Comparison of ENCODE assay signal across 1 cellular context in the genomic region with DNA sequence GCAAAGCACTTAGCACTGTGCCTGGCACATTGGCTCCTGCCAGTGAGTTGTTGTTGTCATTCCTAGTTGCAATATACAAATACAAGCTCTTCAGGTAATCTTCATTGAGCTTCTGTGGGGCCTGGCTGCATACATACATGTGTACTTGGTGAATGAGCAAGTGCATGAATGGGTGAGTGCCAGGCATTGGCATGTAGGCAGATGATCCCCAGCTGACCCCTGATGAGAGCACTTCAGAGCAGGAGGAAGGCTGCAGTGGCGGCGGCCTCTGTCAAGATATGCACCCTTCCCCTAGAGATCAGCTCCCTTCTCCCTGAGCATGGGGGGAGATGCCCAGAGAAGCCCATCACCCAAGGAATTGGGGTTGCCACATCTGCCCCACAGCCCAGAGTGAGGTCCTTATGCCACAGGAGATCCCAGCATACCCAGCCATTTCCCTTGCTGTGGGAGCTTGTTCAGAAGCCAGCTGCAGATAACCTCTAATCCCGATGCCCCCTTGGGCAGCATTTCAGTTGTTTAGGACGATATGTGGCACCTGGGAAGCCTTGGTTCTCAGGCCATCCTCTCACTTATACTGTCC.
TF ChIP-seq lines count a peak whose summit lies in the region.

No MANE protein-coding gene starts in this region.

TF ChIP-seq in H1, 55 proteins besides CTCF, POLR2A, EP300 and RAD21:
- TF ChIP-seq, protein P1, sequence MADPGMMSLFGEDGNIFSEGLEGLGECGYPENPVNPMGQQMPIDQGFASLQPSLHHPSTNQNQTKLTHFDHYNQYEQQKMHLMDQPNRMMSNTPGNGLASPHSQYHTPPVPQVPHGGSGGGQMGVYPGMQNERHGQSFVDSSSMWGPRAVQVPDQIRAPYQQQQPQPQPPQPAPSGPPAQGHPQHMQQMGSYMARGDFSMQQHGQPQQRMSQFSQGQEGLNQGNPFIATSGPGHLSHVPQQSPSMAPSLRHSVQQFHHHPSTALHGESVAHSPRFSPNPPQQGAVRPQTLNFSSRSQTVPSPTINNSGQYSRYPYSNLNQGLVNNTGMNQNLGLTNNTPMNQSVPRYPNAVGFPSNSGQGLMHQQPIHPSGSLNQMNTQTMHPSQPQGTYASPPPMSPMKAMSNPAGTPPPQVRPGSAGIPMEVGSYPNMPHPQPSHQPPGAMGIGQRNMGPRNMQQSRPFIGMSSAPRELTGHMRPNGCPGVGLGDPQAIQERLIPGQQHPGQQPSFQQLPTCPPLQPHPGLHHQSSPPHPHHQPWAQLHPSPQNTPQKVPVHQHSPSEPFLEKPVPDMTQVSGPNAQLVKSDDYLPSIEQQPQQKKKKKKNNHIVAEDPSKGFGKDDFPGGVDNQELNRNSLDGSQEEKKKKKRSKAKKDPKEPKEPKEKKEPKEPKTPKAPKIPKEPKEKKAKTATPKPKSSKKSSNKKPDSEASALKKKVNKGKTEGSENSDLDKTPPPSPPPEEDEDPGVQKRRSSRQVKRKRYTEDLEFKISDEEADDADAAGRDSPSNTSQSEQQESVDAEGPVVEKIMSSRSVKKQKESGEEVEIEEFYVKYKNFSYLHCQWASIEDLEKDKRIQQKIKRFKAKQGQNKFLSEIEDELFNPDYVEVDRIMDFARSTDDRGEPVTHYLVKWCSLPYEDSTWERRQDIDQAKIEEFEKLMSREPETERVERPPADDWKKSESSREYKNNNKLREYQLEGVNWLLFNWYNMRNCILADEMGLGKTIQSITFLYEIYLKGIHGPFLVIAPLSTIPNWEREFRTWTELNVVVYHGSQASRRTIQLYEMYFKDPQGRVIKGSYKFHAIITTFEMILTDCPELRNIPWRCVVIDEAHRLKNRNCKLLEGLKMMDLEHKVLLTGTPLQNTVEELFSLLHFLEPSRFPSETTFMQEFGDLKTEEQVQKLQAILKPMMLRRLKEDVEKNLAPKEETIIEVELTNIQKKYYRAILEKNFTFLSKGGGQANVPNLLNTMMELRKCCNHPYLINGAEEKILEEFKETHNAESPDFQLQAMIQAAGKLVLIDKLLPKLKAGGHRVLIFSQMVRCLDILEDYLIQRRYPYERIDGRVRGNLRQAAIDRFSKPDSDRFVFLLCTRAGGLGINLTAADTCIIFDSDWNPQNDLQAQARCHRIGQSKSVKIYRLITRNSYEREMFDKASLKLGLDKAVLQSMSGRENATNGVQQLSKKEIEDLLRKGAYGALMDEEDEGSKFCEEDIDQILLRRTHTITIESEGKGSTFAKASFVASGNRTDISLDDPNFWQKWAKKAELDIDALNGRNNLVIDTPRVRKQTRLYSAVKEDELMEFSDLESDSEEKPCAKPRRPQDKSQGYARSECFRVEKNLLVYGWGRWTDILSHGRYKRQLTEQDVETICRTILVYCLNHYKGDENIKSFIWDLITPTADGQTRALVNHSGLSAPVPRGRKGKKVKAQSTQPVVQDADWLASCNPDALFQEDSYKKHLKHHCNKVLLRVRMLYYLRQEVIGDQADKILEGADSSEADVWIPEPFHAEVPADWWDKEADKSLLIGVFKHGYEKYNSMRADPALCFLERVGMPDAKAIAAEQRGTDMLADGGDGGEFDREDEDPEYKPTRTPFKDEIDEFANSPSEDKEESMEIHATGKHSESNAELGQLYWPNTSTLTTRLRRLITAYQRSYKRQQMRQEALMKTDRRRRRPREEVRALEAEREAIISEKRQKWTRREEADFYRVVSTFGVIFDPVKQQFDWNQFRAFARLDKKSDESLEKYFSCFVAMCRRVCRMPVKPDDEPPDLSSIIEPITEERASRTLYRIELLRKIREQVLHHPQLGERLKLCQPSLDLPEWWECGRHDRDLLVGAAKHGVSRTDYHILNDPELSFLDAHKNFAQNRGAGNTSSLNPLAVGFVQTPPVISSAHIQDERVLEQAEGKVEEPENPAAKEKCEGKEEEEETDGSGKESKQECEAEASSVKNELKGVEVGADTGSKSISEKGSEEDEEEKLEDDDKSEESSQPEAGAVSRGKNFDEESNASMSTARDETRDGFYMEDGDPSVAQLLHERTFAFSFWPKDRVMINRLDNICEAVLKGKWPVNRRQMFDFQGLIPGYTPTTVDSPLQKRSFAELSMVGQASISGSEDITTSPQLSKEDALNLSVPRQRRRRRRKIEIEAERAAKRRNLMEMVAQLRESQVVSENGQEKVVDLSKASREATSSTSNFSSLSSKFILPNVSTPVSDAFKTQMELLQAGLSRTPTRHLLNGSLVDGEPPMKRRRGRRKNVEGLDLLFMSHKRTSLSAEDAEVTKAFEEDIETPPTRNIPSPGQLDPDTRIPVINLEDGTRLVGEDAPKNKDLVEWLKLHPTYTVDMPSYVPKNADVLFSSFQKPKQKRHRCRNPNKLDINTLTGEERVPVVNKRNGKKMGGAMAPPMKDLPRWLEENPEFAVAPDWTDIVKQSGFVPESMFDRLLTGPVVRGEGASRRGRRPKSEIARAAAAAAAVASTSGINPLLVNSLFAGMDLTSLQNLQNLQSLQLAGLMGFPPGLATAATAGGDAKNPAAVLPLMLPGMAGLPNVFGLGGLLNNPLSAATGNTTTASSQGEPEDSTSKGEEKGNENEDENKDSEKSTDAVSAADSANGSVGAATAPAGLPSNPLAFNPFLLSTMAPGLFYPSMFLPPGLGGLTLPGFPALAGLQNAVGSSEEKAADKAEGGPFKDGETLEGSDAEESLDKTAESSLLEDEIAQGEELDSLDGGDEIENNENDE (IDR thresholded peaks at IDR 0.05; ENCODE audit: insufficient replicate concordance, low read length), result no peak
- TF ChIP-seq, protein P2, sequence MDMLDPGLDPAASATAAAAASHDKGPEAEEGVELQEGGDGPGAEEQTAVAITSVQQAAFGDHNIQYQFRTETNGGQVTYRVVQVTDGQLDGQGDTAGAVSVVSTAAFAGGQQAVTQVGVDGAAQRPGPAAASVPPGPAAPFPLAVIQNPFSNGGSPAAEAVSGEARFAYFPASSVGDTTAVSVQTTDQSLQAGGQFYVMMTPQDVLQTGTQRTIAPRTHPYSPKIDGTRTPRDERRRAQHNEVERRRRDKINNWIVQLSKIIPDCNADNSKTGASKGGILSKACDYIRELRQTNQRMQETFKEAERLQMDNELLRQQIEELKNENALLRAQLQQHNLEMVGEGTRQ (IDR thresholded peaks at IDR 0.05; ENCODE audit: low read length), result no peak
- TF ChIP-seq ASH2L (IDR thresholded peaks at IDR 0.05; ENCODE audit: low read length) (no peak), HDAC2 (IDR thresholded peaks at IDR 0.05; ENCODE audit: borderline replicate concordance in 1 of 2, low read depth in 2 of 2, low read length in 2 of 2) (no peak), KDM4A (IDR thresholded peaks at IDR 0.05; ENCODE audit: low read depth, low read length, severe bottlenecking) (no peak), POLR2AphosphoS5 (IDR thresholded peaks at IDR 0.05; ENCODE audit: low read depth, low read length) (no peak), TBP (IDR thresholded peaks at IDR 0.05; ENCODE audit: low read depth, low read length) (no peak)
